Comparison of ENCODE assay signal across 29 cellular contexts in genomic region chr7:154892459-154892858, GRCh38.
DNase-seq lines count a peak whose midpoint lies in the region; ATAC-seq, FAIRE-seq and TF ChIP-seq lines count a peak whose summit lies in the region.
"Had no signal": no experiment of that assay in that cellular context is flagged by ENCODE, and none has a peak within 500 bp of the region (broad histone marks: within the 10 kb centered on the region; RNA-seq: fewer than 3 reads in every experiment).

No MANE protein-coding gene starts in this region.

- no peak overlapping the region for H3K4me3 Mint-ChIP-seq in MCF 10A (ENCODE audit: unreplicated experiment)
- H3K4me3 Mint-ChIP-seq: activated CD4-positive, alpha-beta T cell treated with anti-CD3 and anti-CD28 coated beads, Interleukin-2, amount 10 ng/mL, durations not matched to agents 24 days and 14 days; activated naive CD8-positive, alpha-beta T cell treated with anti-CD3 and anti-CD28 coated beads, Interleukin-2, amount 50 U/mL, for 24 hours; activated T-cell treated with anti-CD3 and anti-CD28 coated beads, Interleukin-2, amount 50 U/mL, for 4 hours; naive B cell had no signal

- BruUV-seq in MCF 10A (replicated peaks; lab: Mats Ljungman, UMichigan): no TSS peak

- H3K4me1 ChIP-seq in breast epithelium (no peaks in the 10 kb centered on the region), RWPE2 (ENCODE audit: insufficient read depth, poor library complexity, severe bottlenecking) (no peaks in the 10 kb centered on the region), uterus (no peaks in the 10 kb centered on the region)
- H3K4me1 ChIP-seq: gastrocnemius medialis, HAP-1, stomach, tibial nerve had no signal

- H3K9me3 ChIP-seq in breast epithelium: peaks cover 6 to 15% of the 10 kb centered on the region in 2 donors
- H3K9me3 ChIP-seq in RWPE2 (ENCODE audit: severe bottlenecking): peaks cover 5% of the 10 kb centered on the region
- no peaks in the 10 kb centered on the region for H3K9me3 ChIP-seq in uterus
- H3K9me3 ChIP-seq: BE2C, gastrocnemius medialis, HAP-1, stomach had no signal

- no peaks in the 10 kb centered on the region for H3K27me3 Mint-ChIP-seq in MCF 10A (ENCODE audit: insufficient read depth, unreplicated experiment)
- H3K27me3 Mint-ChIP-seq: activated CD4-positive, alpha-beta T cell treated with anti-CD3 and anti-CD28 coated beads, Interleukin-2, amount 10 ng/mL, durations not matched to agents 24 days and 14 days had no signal

- no peaks in the 10 kb centered on the region for H3K4me1 Mint-ChIP-seq in MCF 10A (ENCODE audit: insufficient read depth, unreplicated experiment)
- H3K4me1 Mint-ChIP-seq: activated CD4-positive, alpha-beta T cell treated with anti-CD3 and anti-CD28 coated beads, Interleukin-2, amount 10 ng/mL, durations not matched to agents 24 days and 14 days; activated naive CD8-positive, alpha-beta T cell treated with anti-CD3 and anti-CD28 coated beads, Interleukin-2, amount 50 U/mL, for 24 hours; naive B cell had no signal

- no peak for TF ChIP-seq CTCF in breast epithelium (IDR thresholded peaks at IDR 0.05)
- TF ChIP-seq CTCF in MCF 10A (IDR thresholded peaks at IDR 0.05; ENCODE audit: unreplicated experiment): no peak
- TF ChIP-seq CTCF in RWPE2 (IDR thresholded peaks at IDR 0.05; ENCODE audit: poor library complexity, severe bottlenecking): no peak
- TF ChIP-seq CTCF in uterus (IDR thresholded peaks at IDR 0.05): no peak

- TF ChIP-seq POLR2A in breast epithelium (IDR thresholded peaks at IDR 0.05) (no peak), uterus (IDR thresholded peaks at IDR 0.05) (no peak)

- FAIRE-seq in urothelium cell line (lab: Jason Lieb, UNC): no peak
- FAIRE-seq: GM12891 had no signal

- H3K4me3 ChIP-seq in breast epithelium (peak overlapping the region in 2 of 3 donors; percentile 9 to 15), RWPE2 (ENCODE audit: severe bottlenecking) (no peak overlapping the region), uterus (no peak overlapping the region)
- H3K4me3 ChIP-seq: gastrocnemius medialis, HAP-1, skin epidermis, stomach, tibial nerve had no signal

- no peak overlapping the region for H3K27ac Mint-ChIP-seq in MCF 10A (ENCODE audit: low read depth, unreplicated experiment)
- H3K27ac Mint-ChIP-seq: activated CD4-positive, alpha-beta T cell treated with anti-CD3 and anti-CD28 coated beads, Interleukin-2, amount 10 ng/mL, durations not matched to agents 24 days and 14 days; activated naive CD8-positive, alpha-beta T cell treated with anti-CD3 and anti-CD28 coated beads, Interleukin-2, amount 50 U/mL, for 24 hours; naive B cell had no signal

- DNase-seq in breast epithelium (ENCODE audit: low spot score in 2 of 2) (no peak), MCF 10A (ENCODE audit: unreplicated experiment) (no peak), RWPE2 (ENCODE audit: low spot score) (no peak), left colon (peak in 1 of 2 donors; percentile 28), urothelium cell line (ENCODE audit: low spot score) (peak; percentile 2), AG08396 (ENCODE audit: low spot score) (no peak), uterus (no peak)
- DNase-seq: activated CD4-positive, alpha-beta T cell treated with anti-CD3 and anti-CD28 coated beads, Interleukin-2, amount 10 ng/mL, durations not matched to agents 24 days and 14 days; activated naive CD8-positive, alpha-beta T cell treated with anti-CD3 and anti-CD28 coated beads, Interleukin-2, amount 50 U/mL, for 24 hours; activated T-cell treated with anti-CD3 and anti-CD28 coated beads, Interleukin-2, amount 50 U/mL, for 4 hours; BE2C; central memory CD4-positive, alpha-beta T cell; dermis blood vessel endothelial cell; DMS79; gastrocnemius medialis; KBM-7; left ventricle myocardium superior; naive B cell; NCI-H1436 treated with DMSO at 0.1 percent for 48 hours; NCI-H2107; PC-3; SIG-M5; stomach; WERI-Rb-1 had no signal

- POLR2A ChIA-PET in MCF 10A (lab: Yijun Ruan, JAX): no interaction called here

- CTCF ChIA-PET in MCF 10A (lab: Yijun Ruan, JAX): interaction anchor here (6.1 kb wide), 1 partner anchor 20 kb away, joined by 44 read pairs; no protein-coding TSS in a partner anchor

- no peaks in the 10 kb centered on the region for H3K36me3 ChIP-seq in breast epithelium
- H3K36me3 ChIP-seq in RWPE2 (ENCODE audit: low read depth): no peaks in the 10 kb centered on the region
- no peaks in the 10 kb centered on the region for H3K36me3 ChIP-seq in uterus
- H3K36me3 ChIP-seq: BE2C, gastrocnemius medialis, HAP-1, stomach, tibial nerve, WERI-Rb-1 had no signal

- H3K27ac ChIP-seq in breast epithelium (no peak overlapping the region), RWPE2 (ENCODE audit: poor library complexity, severe bottlenecking) (no peak overlapping the region), uterus (no peak overlapping the region)
- H3K27ac ChIP-seq: gastrocnemius medialis, skin epidermis, stomach, tibial nerve, WERI-Rb-1 had no signal

- ATAC-seq in RWPE2 (ENCODE audit: low read depth): peak; percentile 40; the same call in 1 of the 3 replicates
- peak; percentile 78 for ATAC-seq in left colon
- ATAC-seq in GM21723 (IDR thresholded peaks at IDR 0.05; ENCODE audit: unreplicated experiment): no peak
- ATAC-seq: activated naive CD8-positive, alpha-beta T cell treated with anti-CD3 and anti-CD28 coated beads, Interleukin-2, amount 50 U/mL, for 24 hours; activated T-cell treated with anti-CD3 and anti-CD28 coated beads, Interleukin-2, amount 50 U/mL, for 4 hours; gastrocnemius medialis; left ventricle myocardium superior; PC-3 had no signal

- no peaks in the 10 kb centered on the region for H3K36me3 Mint-ChIP-seq in MCF 10A (ENCODE audit: insufficient read depth, unreplicated experiment)
- H3K36me3 Mint-ChIP-seq: naive B cell had no signal

- intact Hi-C loops in breast epithelium (cut with DNase I; ENCODE audit: low total_unique reads): no loop called here
- intact Hi-C loops in MCF 10A (cut with micrococcal nuclease): no loop called here
- intact Hi-C loops in left colon (cut with DNase I, micrococcal nuclease): no loop called here
- intact Hi-C loops in uterus (cut with DNase I; ENCODE audit: low total_unique reads): no loop called here

- H3K9me3 Mint-ChIP-seq in MCF 10A (ENCODE audit: unreplicated experiment): no peaks in the 10 kb centered on the region
- H3K9me3 Mint-ChIP-seq: activated CD4-positive, alpha-beta T cell treated with anti-CD3 and anti-CD28 coated beads, Interleukin-2, amount 10 ng/mL, durations not matched to agents 24 days and 14 days; activated T-cell treated with anti-CD3 and anti-CD28 coated beads, Interleukin-2, amount 50 U/mL, for 4 hours had no signal

- H3K27me3 ChIP-seq in breast epithelium: peaks cover 0 to 2% of the 10 kb centered on the region in 2 donors
- H3K27me3 ChIP-seq in RWPE2 (ENCODE audit: insufficient read depth, poor library complexity, severe bottlenecking): no peaks in the 10 kb centered on the region
- no peaks in the 10 kb centered on the region for H3K27me3 ChIP-seq in uterus
- H3K27me3 ChIP-seq: BE2C, gastrocnemius medialis, tibial nerve had no signal

Comparison
In these comparisons a context has a peak if more than half of its experiments do, and no peak if none do; other contexts are left out.
1. H3K4me3 ChIP-seq: peak in breast epithelium (2 of 3); none in RWPE2 (single experiment) and uterus (0 of 2).